2 cellular contexts compared by ENCODE assay signal in the genomic region with DNA sequence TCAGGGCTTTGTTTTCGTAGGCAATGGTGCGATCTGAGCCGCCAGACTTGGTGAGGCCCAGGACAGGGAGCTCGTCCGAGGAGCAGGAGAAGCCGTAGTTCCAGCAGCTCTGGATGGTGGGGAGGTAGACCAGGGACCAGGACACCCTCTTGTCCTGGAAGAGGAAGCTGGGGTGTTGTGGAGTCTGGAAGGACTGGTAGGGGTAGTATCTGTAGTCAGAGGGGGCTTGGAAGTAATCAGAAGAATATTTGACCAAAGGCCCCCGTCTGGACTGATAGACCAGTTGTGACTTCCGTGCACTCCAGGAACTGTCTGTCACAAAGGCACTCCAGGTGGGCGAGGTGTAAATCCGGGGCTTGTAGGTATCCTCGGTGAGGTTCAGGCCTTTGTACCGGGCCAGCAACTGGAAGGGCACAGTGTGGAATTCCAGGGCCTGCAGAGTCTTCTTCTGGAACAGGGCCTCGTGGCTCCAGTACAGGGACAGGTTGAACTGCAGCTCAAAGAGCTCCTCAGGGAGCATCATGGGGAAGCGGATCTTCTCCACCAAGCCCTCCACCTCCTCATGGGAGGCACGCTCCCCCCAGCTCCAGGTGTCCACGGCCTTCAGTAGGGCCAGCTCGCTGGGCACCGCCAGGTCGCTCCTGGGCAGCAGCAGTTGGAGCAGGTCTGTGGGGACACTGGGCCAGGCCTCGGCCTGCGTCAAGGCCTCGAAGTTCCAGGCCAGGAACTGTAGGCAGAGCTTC.
TF ChIP-seq lines count a peak whose summit lies in the region.

No MANE protein-coding gene starts in this region.

TF ChIP-seq in HEK293, 187 proteins besides CTCF, POLR2A, EP300 and RAD21 (continued from another document):
- TF ChIP-seq, protein P1, sequence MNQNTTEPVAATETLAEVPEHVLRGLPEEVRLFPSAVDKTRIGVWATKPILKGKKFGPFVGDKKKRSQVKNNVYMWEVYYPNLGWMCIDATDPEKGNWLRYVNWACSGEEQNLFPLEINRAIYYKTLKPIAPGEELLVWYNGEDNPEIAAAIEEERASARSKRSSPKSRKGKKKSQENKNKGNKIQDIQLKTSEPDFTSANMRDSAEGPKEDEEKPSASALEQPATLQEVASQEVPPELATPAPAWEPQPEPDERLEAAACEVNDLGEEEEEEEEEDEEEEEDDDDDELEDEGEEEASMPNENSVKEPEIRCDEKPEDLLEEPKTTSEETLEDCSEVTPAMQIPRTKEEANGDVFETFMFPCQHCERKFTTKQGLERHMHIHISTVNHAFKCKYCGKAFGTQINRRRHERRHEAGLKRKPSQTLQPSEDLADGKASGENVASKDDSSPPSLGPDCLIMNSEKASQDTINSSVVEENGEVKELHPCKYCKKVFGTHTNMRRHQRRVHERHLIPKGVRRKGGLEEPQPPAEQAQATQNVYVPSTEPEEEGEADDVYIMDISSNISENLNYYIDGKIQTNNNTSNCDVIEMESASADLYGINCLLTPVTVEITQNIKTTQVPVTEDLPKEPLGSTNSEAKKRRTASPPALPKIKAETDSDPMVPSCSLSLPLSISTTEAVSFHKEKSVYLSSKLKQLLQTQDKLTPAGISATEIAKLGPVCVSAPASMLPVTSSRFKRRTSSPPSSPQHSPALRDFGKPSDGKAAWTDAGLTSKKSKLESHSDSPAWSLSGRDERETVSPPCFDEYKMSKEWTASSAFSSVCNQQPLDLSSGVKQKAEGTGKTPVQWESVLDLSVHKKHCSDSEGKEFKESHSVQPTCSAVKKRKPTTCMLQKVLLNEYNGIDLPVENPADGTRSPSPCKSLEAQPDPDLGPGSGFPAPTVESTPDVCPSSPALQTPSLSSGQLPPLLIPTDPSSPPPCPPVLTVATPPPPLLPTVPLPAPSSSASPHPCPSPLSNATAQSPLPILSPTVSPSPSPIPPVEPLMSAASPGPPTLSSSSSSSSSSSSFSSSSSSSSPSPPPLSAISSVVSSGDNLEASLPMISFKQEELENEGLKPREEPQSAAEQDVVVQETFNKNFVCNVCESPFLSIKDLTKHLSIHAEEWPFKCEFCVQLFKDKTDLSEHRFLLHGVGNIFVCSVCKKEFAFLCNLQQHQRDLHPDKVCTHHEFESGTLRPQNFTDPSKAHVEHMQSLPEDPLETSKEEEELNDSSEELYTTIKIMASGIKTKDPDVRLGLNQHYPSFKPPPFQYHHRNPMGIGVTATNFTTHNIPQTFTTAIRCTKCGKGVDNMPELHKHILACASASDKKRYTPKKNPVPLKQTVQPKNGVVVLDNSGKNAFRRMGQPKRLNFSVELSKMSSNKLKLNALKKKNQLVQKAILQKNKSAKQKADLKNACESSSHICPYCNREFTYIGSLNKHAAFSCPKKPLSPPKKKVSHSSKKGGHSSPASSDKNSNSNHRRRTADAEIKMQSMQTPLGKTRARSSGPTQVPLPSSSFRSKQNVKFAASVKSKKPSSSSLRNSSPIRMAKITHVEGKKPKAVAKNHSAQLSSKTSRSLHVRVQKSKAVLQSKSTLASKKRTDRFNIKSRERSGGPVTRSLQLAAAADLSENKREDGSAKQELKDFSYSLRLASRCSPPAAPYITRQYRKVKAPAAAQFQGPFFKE (tag by site-specific recombination; IDR thresholded peaks at IDR 0.05; ENCODE audit: borderline replicate concordance): no peak
- TF ChIP-seq ZNF112 (tag by site-specific recombination; IDR thresholded peaks at IDR 0.05): no peak
- TF ChIP-seq ZNF184 (tag by site-specific recombination; IDR thresholded peaks at IDR 0.05): no peak

TF ChIP-seq in WTC11, 78 proteins besides CTCF, POLR2A, EP300 and RAD21 (continued from another document):
- TF ChIP-seq, protein P2, sequence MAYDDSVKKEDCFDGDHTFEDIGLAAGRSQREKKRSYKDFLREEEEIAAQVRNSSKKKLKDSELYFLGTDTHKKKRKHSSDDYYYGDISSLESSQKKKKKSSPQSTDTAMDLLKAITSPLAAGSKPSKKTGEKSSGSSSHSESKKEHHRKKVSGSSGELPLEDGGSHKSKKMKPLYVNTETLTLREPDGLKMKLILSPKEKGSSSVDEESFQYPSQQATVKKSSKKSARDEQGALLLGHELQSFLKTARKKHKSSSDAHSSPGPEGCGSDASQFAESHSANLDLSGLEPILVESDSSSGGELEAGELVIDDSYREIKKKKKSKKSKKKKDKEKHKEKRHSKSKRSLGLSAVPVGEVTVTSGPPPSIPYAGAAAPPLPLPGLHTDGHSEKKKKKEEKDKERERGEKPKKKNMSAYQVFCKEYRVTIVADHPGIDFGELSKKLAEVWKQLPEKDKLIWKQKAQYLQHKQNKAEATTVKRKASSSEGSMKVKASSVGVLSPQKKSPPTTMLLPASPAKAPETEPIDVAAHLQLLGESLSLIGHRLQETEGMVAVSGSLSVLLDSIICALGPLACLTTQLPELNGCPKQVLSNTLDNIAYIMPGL (CRISPR knock-in tag; IDR thresholded peaks at IDR 0.05): no peak
- TF ChIP-seq JUN (CRISPR knock-in tag; IDR thresholded peaks at IDR 0.05): no peak
